8 cellular contexts compared by ENCODE assay signal in the genomic region with DNA sequence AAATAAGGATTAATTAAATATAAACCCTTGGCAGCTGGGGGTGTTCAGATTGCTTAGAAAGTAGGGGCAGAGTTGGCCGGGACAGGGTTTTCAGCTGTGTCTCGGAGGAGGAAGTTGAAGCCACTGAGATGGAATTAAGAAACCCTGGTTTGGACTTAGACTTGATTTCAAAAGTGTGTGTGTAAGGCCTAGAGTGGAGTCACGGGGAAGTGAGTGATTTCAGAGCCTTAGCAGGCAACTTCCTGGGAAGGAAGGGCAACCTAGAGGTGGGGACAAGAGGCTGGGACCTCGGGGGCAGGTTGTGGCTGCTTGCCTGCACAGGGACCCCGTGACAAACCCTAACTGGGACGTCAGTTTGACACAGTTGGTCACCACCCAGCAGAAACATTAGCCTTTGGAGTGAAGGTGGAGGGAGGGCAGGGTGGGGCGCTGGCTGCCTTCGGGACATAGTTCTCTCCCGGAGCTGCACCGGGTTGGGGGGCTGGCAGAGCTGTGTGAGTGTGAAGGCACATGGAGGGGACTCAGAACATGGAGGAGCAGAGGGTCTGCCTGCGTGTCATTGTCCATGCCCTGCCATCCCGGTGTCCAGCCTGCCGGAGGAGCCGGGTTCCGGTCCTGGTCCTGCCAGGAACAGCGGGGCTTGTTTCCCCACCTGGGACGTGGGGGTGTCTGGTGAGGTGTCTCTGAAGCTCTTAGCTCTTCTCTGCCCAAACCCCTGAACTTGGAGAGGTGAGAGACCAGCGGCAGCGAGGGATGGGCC. TPM values are rescaled to one million over a fixed set of nuclear protein-coding genes. Genes with fewer than 3 reads are reported as not detected.
A peak's percentile ranks its signal among the peaks of the same experiment; 100 is the strongest.
DNase-seq lines count a peak whose midpoint lies in the region; ATAC-seq and TF ChIP-seq lines count a peak whose summit lies in the region.

No MANE protein-coding gene starts in this region.

- H3K9me3 ChIP-seq in MG63: no peaks in the 10 kb centered on the region
- H3K9me3 ChIP-seq in thyroid gland: no peaks in the 10 kb centered on the region

- no peak for TF ChIP-seq POLR2A in lower leg skin (IDR thresholded peaks at IDR 0.05)
- TF ChIP-seq POLR2A in thyroid gland (IDR thresholded peaks at IDR 0.05): peak in 1 of 2 donors; percentile 29

- WGBS in lower leg skin, 2 donors: 42 to 47% methylated on average over 19 of the region's 19 CpGs
- WGBS in thyroid gland, 2 donors: 62 to 72% methylated on average over 11 to 19 of the region's 19 CpGs

- H3K27ac ChIP-seq in brain microvascular endothelial cell: peak overlapping the region; percentile 40
- H3K27ac ChIP-seq in thyroid gland: peak overlapping the region; percentile 92 to 94 (median 93)

- in situ Hi-C loops in brain microvascular endothelial cell (cut with HindIII; ENCODE audit: low pct_ligation_motif_present, low sequenced_read_pairs): loop anchor here (25.0 kb wide), 1 partner anchor 579 kb away; a partner anchor contains a TSS

- DNase-seq in AG09309 (ENCODE audit: low read depth) (peak; percentile 32), MG63 (no peak), brain microvascular endothelial cell (peak; percentile 27), lower leg skin (ENCODE audit: low spot score in 2 of 2) (peak; percentile 66 to 93), thyroid gland (peak in 1 of 2 donors; percentile 27), cortex of kidney (lab: John Stamatoyannopoulos, UW) (no peak)
- no peak for DNase-seq in activated CD8-positive, alpha-beta memory T cell treated with anti-CD3 and anti-CD28 coated beads, Interleukin-2, amount 50 U/mL, for 48 hours

- no peak for ATAC-seq in GM18517 (IDR thresholded peaks at IDR 0.05; ENCODE audit: unreplicated experiment)

- H3K36me3 ChIP-seq in MG63: no peaks in the 10 kb centered on the region; the same call in none of the 2 replicates
- H3K36me3 ChIP-seq in brain microvascular endothelial cell (replicated peaks): peaks cover 20% of the 10 kb centered on the region
- peaks cover 0 to 3% of the 10 kb centered on the region in 2 donors for H3K36me3 ChIP-seq in thyroid gland

- H3K27me3 ChIP-seq in MG63: no peaks in the 10 kb centered on the region
- H3K27me3 ChIP-seq in brain microvascular endothelial cell (replicated peaks): no peaks in the 10 kb centered on the region
- H3K27me3 ChIP-seq in thyroid gland: no peaks in the 10 kb centered on the region

- intact Hi-C loops in lower leg skin (cut with DNase I; ENCODE audit: low total_unique reads) (no loop called here), thyroid gland (cut with DNase I) (no loop called here)

- peak overlapping the region; percentile 97 for H3K4me3 ChIP-seq in AG09309 (ENCODE audit: control insufficient read depth, low read depth, low read length)
- peak overlapping the region; percentile 69 for H3K4me3 ChIP-seq in MG63
- peak overlapping the region; percentile 91 for H3K4me3 ChIP-seq in brain microvascular endothelial cell (ENCODE audit: low read depth, low read length)
- peak overlapping the region; percentile 77 for H3K4me3 ChIP-seq in lower leg skin (ENCODE audit: low read depth, poor library complexity, severe bottlenecking)
- peak overlapping the region in 1 of 3 donors; percentile 86 for H3K4me3 ChIP-seq in thyroid gland (replicated peaks in 1 of 3)

- peaks cover 49 to 60% of the 10 kb centered on the region in 2 donors for H3K4me1 ChIP-seq in thyroid gland

- no peak for TF ChIP-seq CTCF in AG09309 (IDR thresholded peaks at IDR 0.05; ENCODE audit: control insufficient read depth, insufficient read depth, low read depth, low read length, missing control alignments)
- TF ChIP-seq CTCF in brain microvascular endothelial cell (IDR thresholded peaks at IDR 0.05; ENCODE audit: low read depth, low read length, missing control alignments): no peak
- TF ChIP-seq CTCF in lower leg skin (IDR thresholded peaks at IDR 0.05): no peak
- TF ChIP-seq CTCF in thyroid gland (IDR thresholded peaks at IDR 0.05): no peak

RNA-seq across cellular contexts. Expression of a gene that starts 1.8 kb away (rescaled TPM):
- total RNA-seq in MG63 (2014; rRNA removed; shearing (Covaris generic); ENCODE audit: low replicate concordance): 12.5 and 37.3 TPM in 2 replicates
- 10 to 100 TPM; 34.2 to 54.2 (median 46.3) TPM for total RNA-seq in lower leg skin
- total RNA-seq in thyroid gland: 10 to 100 TPM; 23.5 to 51.9 (median 38.0) TPM

RNA-seq across cellular contexts. Expression of a gene that starts 31.3 kb away (rescaled TPM):
- total RNA-seq in MG63 (2014; rRNA removed; shearing (Covaris generic); ENCODE audit: low replicate concordance): 4.8 and 9.5 TPM in 2 replicates
- total RNA-seq in lower leg skin: 10 to 100 TPM in 3 of 4 donors, 1 to 10 TPM in 1; 8.1 to 18.4 (median 14.2) TPM
- total RNA-seq in thyroid gland: 10 to 100 TPM; 19.6 to 61.8 (median 26.3) TPM

Comparison
In these comparisons a context has a peak if more than half of its experiments do, and no peak if none do; other contexts are left out.
1. DNase-seq: peak in AG09309 (single experiment), brain microvascular endothelial cell (single experiment) and lower leg skin (2 of 2); none in MG63 (single experiment), cortex of kidney (single experiment) and activated CD8-positive, alpha-beta memory T cell treated with anti-CD3 and anti-CD28 coated beads, Interleukin-2, amount 50 U/mL, for 48 hours (single experiment).